In the genomic region with DNA sequence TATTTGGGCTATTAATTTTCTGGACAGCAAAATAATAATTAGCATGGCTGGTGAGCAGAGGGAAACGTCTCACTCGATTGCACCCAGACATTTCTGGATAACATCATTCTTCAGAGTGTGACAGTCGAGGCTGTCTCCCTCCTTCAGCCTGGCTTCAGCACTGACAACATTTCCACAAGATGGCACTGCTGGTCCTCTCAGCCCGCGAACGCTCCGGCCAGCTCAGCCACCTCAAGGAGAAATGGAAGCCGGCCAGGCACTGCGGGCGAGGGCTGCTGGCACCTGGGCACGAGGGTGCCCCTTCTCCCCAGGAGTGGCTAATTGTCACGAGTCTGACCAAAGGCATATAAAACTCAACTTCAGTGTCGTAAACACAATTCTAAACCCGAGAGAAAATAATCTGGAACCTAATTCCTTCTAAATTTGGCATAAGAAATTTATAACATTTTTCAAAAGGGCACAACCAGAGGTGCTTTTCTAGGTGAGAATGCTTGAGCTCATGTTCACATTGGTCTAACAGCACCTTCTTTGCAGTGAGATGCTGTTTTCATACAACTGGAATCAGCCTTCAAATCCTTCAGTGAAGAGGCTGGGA, we compare ENCODE assay signal across 8 cellular contexts.
A peak's percentile ranks its signal among the peaks of the same experiment; 100 is the strongest.
DNase-seq lines count a peak whose midpoint lies in the region; ATAC-seq and TF ChIP-seq lines count a peak whose summit lies in the region.

No MANE protein-coding gene starts in this region.

- H3K9me3 ChIP-seq in gastrocnemius medialis: no peaks in the 10 kb centered on the region

- H3K27ac ChIP-seq in gastrocnemius medialis: no peak overlapping the region

- DNase-seq in AG10803 (ENCODE audit: low read depth) (peak; percentile 71), GM13976 (ENCODE audit: low spot score) (peak; percentile 73), NCI-H345 treated with DMSO at 0.1 percent for 48 hours (lab: John Stamatoyannopoulos, UW; ENCODE audit: unreplicated experiment) (peak; percentile 8), astrocyte of the spinal cord (ENCODE audit: low read depth, low spot score) (peak; percentile 75), hypothalamus (lab: John Stamatoyannopoulos, UW) (peak in 50 of 51 donors; percentile 4 to 81 (median 48)), gastrocnemius medialis (peak; percentile 23 to 42)

- peaks cover 0 to 5% of the 10 kb centered on the region in 2 donors for H3K4me1 ChIP-seq in gastrocnemius medialis

- TF ChIP-seq CTCF in AG10803 (conservative IDR thresholded peaks at IDR 0.05; ENCODE audit: low read length) (peak; percentile 81), GM13976 (IDR thresholded peaks at IDR 0.05; ENCODE audit: borderline replicate concordance, control extremely low read depth, extremely low read depth, insufficient read depth, missing control alignments) (peak; percentile 72), astrocyte of the spinal cord (IDR thresholded peaks at IDR 0.05; ENCODE audit: low read depth, low read length) (peak; percentile 84), gastrocnemius medialis (IDR thresholded peaks at IDR 0.05 in 4 of 5, conservative IDR thresholded peaks at IDR 0.05 in 1 of 5) (peak; percentile 16 to 72 (median 45))

- in situ Hi-C loops in GM13976 (cut with MboI; ENCODE audit: low sequenced_read_pairs, unreplicated experiment): no loop called here
- in situ Hi-C loops in astrocyte of the spinal cord (cut with HindIII; ENCODE audit: low sequenced_read_pairs): no loop called here
- in situ Hi-C loops in gastrocnemius medialis (cut with MboI; ENCODE audit: low sequenced_read_pairs in 4 of 4): no loop called here

- H3K27me3 ChIP-seq in gastrocnemius medialis: no peaks in the 10 kb centered on the region

- intact Hi-C loops in gastrocnemius medialis (cut with DNase I; ENCODE audit: low total_unique reads): loop anchor here (10.0 kb wide), 1 partner anchor 1330 kb away; no protein-coding TSS in a partner anchor

- no peak for TF ChIP-seq POLR2A in gastrocnemius medialis (IDR thresholded peaks at IDR 0.05)

- no peaks in the 10 kb centered on the region for H3K36me3 ChIP-seq in gastrocnemius medialis

- ATAC-seq in HG03159 (IDR thresholded peaks at IDR 0.05; ENCODE audit: unreplicated experiment) (peak; percentile 37), gastrocnemius medialis (peak; percentile 50 to 69), GM18873 (IDR thresholded peaks at IDR 0.05; ENCODE audit: low FRiP score, unreplicated experiment) (no peak)

- H3K4me3 ChIP-seq in AG10803 (ENCODE audit: low read length) (no peak overlapping the region), astrocyte of the spinal cord (ENCODE audit: low read depth, low read length) (no peak overlapping the region), gastrocnemius medialis (no peak overlapping the region)

Comparison
In these comparisons a context has a peak if more than half of its experiments do, and no peak if none do; other contexts are left out.
1. DNase-seq: peak in every context shown above with its lines; median percentile 75 in astrocyte of the spinal cord; 73 in GM13976; 71 in AG10803; 48 in hypothalamus; 32 in gastrocnemius medialis; 8 in NCI-H345 treated with DMSO at 0.1 percent for 48 hours.